11 cellular contexts compared by ENCODE assay signal in genomic region chr3:155065537-155065936, GRCh38. TPM values are rescaled to one million over a fixed set of nuclear protein-coding genes. Genes with fewer than 3 reads are reported as not detected.
DNase-seq lines count a peak whose midpoint lies in the region; ATAC-seq and TF ChIP-seq lines count a peak whose summit lies in the region.
"Had no signal": no experiment of that assay in that cellular context is flagged by ENCODE, and none has a peak within 500 bp of the region (broad histone marks: within the 10 kb centered on the region; RNA-seq: fewer than 3 reads in every experiment).

No MANE protein-coding gene starts in this region.

- H3K27me3 ChIP-seq in PC-9 (ENCODE audit: insufficient read depth, low read depth): no peaks in the 10 kb centered on the region

- no peaks in the 10 kb centered on the region for H3K36me3 Mint-ChIP-seq in activated T-cell treated with anti-CD3 and anti-CD28 coated beads, Interleukin-2, amount 50 U/mL, for 4 hours (ENCODE audit: insufficient read depth)
- H3K36me3 Mint-ChIP-seq: T-cell had no signal

- no TSS peak for BruUV-seq in PC-9 (replicated peaks; lab: Mats Ljungman, UMichigan)

- no peaks in the 10 kb centered on the region for H4K20me1 ChIP-seq in PC-9 (ENCODE audit: insufficient read depth)

- H3K79me2 ChIP-seq in PC-9 (ENCODE audit: low read depth): no peaks in the 10 kb centered on the region

- H2AFZ ChIP-seq in PC-9: no peak overlapping the region

- H3K27me3 Mint-ChIP-seq in activated T-cell treated with anti-CD3 and anti-CD28 coated beads, Interleukin-2, amount 50 U/mL, for 4 hours (ENCODE audit: low read depth): no peaks in the 10 kb centered on the region
- H3K27me3 Mint-ChIP-seq: T-cell had no signal

- H3F3A ChIP-seq in PC-9 (ENCODE audit: insufficient read depth, low read depth): no peaks in the 10 kb centered on the region

- H3K27ac ChIP-seq in PC-9: peak overlapping the region; percentile 24; the same call in 1 of the 2 replicates

- POLR2A ChIA-PET in PC-9 (lab: Charles Lee; ENCODE audit: unreplicated experiment): no interaction called here

- peaks cover 7% of the 10 kb centered on the region; the same call in 1 of the 2 replicates for H3K9me2 ChIP-seq in PC-9 (ENCODE audit: insufficient read depth)

- DNase-seq in activated T-cell treated with anti-CD3 and anti-CD28 coated beads, Interleukin-2, amount 50 U/mL, for 4 hours: no peak
- DNase-seq in activated T-cell treated with anti-CD3 and anti-CD28 coated beads, Interleukin-2, amount 50 U/mL, for 48 hours: no peak
- peak; percentile 13 to 57 for DNase-seq in PC-9
- DNase-seq in fibroblast of peridontal ligament (ENCODE audit: extremely low read depth): peak; percentile 86
- peak; percentile 86 for DNase-seq in stromal cell of bone marrow (ENCODE audit: low read depth)
- DNase-seq in stimulated activated CD4-positive, alpha-beta T cell treated with anti-CD3 and anti-CD28 coated beads, Interleukin-1b, Interleukin-23, amount 100 ng/mL, for 48 hours: no peak
- no peak for DNase-seq in stimulated activated CD4-positive, alpha-beta T cell treated with anti-CD3 and anti-CD28 coated beads, Interleukin-2, amount 100 ng/mL, for 48 hours
- DNase-seq: activated CD8-positive, alpha-beta memory T cell treated with anti-CD3 and anti-CD28 coated beads, Interleukin-2, amount 50 U/mL, for 48 hours; NCI-H1930; T-cell had no signal

- H3K4me3 Mint-ChIP-seq in activated T-cell treated with anti-CD3 and anti-CD28 coated beads, Interleukin-2, amount 50 U/mL, for 4 hours: no peak overlapping the region
- H3K4me3 Mint-ChIP-seq: T-cell had no signal

- peak; percentile 43 to 46 for ATAC-seq in activated T-cell treated with anti-CD3 and anti-CD28 coated beads, Interleukin-2, amount 50 U/mL, for 4 hours
- no peak for ATAC-seq in GM21447 (IDR thresholded peaks at IDR 0.05; ENCODE audit: unreplicated experiment)
- ATAC-seq: T-cell had no signal

- H3K4me1 ChIP-seq in PC-9 (replicated peaks; ENCODE audit: insufficient read depth): peaks cover 15% of the 10 kb centered on the region

- TF ChIP-seq CTCF in PC-9 (conservative IDR thresholded peaks at IDR 0.05): no peak

- no peaks in the 10 kb centered on the region for H3K9me3 ChIP-seq in PC-9 (ENCODE audit: insufficient read depth, low read depth)

- H3K36me3 ChIP-seq in PC-9 (ENCODE audit: low read depth): no peaks in the 10 kb centered on the region

- CTCF ChIA-PET in PC-9 (lab: Charles Lee): no interaction called here

- peaks cover under 1% of the 10 kb centered on the region for H3K9me3 Mint-ChIP-seq in activated T-cell treated with anti-CD3 and anti-CD28 coated beads, Interleukin-2, amount 50 U/mL, for 4 hours

- intact Hi-C loops in PC-9 (cut with micrococcal nuclease; ENCODE audit: unreplicated experiment): no loop called here

- no peak overlapping the region for H3K4me3 ChIP-seq in PC-9

- no peaks in the 10 kb centered on the region for H3K4me1 Mint-ChIP-seq in activated T-cell treated with anti-CD3 and anti-CD28 coated beads, Interleukin-2, amount 50 U/mL, for 4 hours (ENCODE audit: low read depth)
- H3K4me1 Mint-ChIP-seq: T-cell had no signal

- peak overlapping the region; percentile 6 for H3K4me2 ChIP-seq in PC-9

RNA-seq across cellular contexts. Expression of gene MME, which starts 14.6 kb away (rescaled TPM):
- under 1 TPM in 1 of 3 donors, not detected in 2; 0.11 TPM for total RNA-seq in activated T-cell treated with anti-CD3 and anti-CD28 coated beads, Interleukin-2, amount 50 U/mL, for 4 hours
- 1.7 and 2.1 TPM in 2 replicates for total RNA-seq in PC-9 (2021)

Comparison
In these comparisons a context has a peak if more than half of its experiments do, and no peak if none do; other contexts are left out.
1. DNase-seq: peak in PC-9 (2 of 2), fibroblast of peridontal ligament (single experiment) and stromal cell of bone marrow (single experiment); none in activated T-cell treated with anti-CD3 and anti-CD28 coated beads, Interleukin-2, amount 50 U/mL, for 4 hours (single experiment), activated T-cell treated with anti-CD3 and anti-CD28 coated beads, Interleukin-2, amount 50 U/mL, for 48 hours (0 of 2), stimulated activated CD4-positive, alpha-beta T cell treated with anti-CD3 and anti-CD28 coated beads, Interleukin-1b, Interleukin-23, amount 100 ng/mL, for 48 hours (single experiment) and stimulated activated CD4-positive, alpha-beta T cell treated with anti-CD3 and anti-CD28 coated beads, Interleukin-2, amount 100 ng/mL, for 48 hours (0 of 2).